ENCODE assay signal across 1 cellular context in genomic region chr22:35328472-35328885, GRCh38.
TF ChIP-seq lines count a peak whose summit lies in the region.

No MANE protein-coding gene starts in this region.

TF ChIP-seq in HepG2, 621 proteins besides CTCF, POLR2A, EP300 and RAD21 (continued from another document and continues in another):
- TF ChIP-seq NFAT5 (CRISPR knock-in tag; IDR thresholded peaks at IDR 0.05) = no peak
- no peak for TF ChIP-seq BCLAF1 (IDR thresholded peaks at IDR 0.05)
- peak; percentile 97 for TF ChIP-seq TARDBP (CRISPR knock-in tag; IDR thresholded peaks at IDR 0.05)
- peak in 1 of 2 experiments; percentile 89; a peak in 2 of 4 replicates for TF ChIP-seq ATF4 (CRISPR knock-in tag; IDR thresholded peaks at IDR 0.05)
- no peak for TF ChIP-seq ZBTB44 (CRISPR knock-in tag; IDR thresholded peaks at IDR 0.05)
- peak; percentile 90 for TF ChIP-seq ZEB1 (IDR thresholded peaks at IDR 0.05; ENCODE audit: insufficient replicate concordance, low read depth)
- no peak for TF ChIP-seq ATRX (CRISPR knock-in tag; IDR thresholded peaks at IDR 0.05; ENCODE audit: borderline replicate concordance)
- no peak for TF ChIP-seq MTA3 (CRISPR knock-in tag; IDR thresholded peaks at IDR 0.05)
- TF ChIP-seq MED8 (CRISPR knock-in tag; IDR thresholded peaks at IDR 0.05; ENCODE audit: insufficient replicate concordance) = peak; percentile 57
- TF ChIP-seq ZNF674 (CRISPR knock-in tag; IDR thresholded peaks at IDR 0.05; ENCODE audit: low read depth) = 0 out of 2 replicates have a peak, but pooled peaks have one; percentile 52
- no peak for TF ChIP-seq FOXO4 (CRISPR knock-in tag; conservative IDR thresholded peaks at IDR 0.05)
- peak; percentile 22; the same call in 1 of the 2 replicates for TF ChIP-seq ZSCAN5A (CRISPR knock-in tag; IDR thresholded peaks at IDR 0.05; ENCODE audit: borderline replicate concordance)
- peak; percentile 88 for TF ChIP-seq ZHX1 (CRISPR knock-in tag; IDR thresholded peaks at IDR 0.05; ENCODE audit: low read depth)
- TF ChIP-seq XBP1 (CRISPR knock-in tag; IDR thresholded peaks at IDR 0.05) = no peak
- no peak for TF ChIP-seq ZNF737 (CRISPR knock-in tag; IDR thresholded peaks at IDR 0.05; ENCODE audit: borderline replicate concordance)
- TF ChIP-seq ZSCAN20 (CRISPR knock-in tag; IDR thresholded peaks at IDR 0.05; ENCODE audit: borderline replicate concordance) = no peak
- TF ChIP-seq ZNF75D (CRISPR knock-in tag; IDR thresholded peaks at IDR 0.05; ENCODE audit: borderline replicate concordance) = no peak
- TF ChIP-seq ETV6 (CRISPR knock-in tag; conservative IDR thresholded peaks at IDR 0.05) = 0 out of 2 replicates have a peak, but pooled peaks have one; percentile 42
- no peak for TF ChIP-seq ZFP62 (CRISPR knock-in tag; IDR thresholded peaks at IDR 0.05)
- TF ChIP-seq ZBTB1 (CRISPR knock-in tag; IDR thresholded peaks at IDR 0.05; ENCODE audit: borderline replicate concordance) = no peak
- peak in 1 of 2 experiments; percentile 36; a peak in 1 of 4 replicates for TF ChIP-seq REST (IDR thresholded peaks at IDR 0.05; ENCODE audit: borderline replicate concordance in 1 of 2, low read depth in 1 of 2, low read length in 2 of 2)
- peak; percentile 90; the same call in 1 of the 2 replicates for TF ChIP-seq ZNF512B (CRISPR knock-in tag; IDR thresholded peaks at IDR 0.05; ENCODE audit: borderline replicate concordance)
- TF ChIP-seq FUBP1 (CRISPR knock-in tag; IDR thresholded peaks at IDR 0.05; ENCODE audit: borderline replicate concordance) = no peak; the same call in 1 of the 2 replicates
- no peak for TF ChIP-seq ZNF383 (CRISPR knock-in tag; IDR thresholded peaks at IDR 0.05; ENCODE audit: borderline replicate concordance)
